Comparison of ENCODE assay signal across 18 cellular contexts in the genomic region with DNA sequence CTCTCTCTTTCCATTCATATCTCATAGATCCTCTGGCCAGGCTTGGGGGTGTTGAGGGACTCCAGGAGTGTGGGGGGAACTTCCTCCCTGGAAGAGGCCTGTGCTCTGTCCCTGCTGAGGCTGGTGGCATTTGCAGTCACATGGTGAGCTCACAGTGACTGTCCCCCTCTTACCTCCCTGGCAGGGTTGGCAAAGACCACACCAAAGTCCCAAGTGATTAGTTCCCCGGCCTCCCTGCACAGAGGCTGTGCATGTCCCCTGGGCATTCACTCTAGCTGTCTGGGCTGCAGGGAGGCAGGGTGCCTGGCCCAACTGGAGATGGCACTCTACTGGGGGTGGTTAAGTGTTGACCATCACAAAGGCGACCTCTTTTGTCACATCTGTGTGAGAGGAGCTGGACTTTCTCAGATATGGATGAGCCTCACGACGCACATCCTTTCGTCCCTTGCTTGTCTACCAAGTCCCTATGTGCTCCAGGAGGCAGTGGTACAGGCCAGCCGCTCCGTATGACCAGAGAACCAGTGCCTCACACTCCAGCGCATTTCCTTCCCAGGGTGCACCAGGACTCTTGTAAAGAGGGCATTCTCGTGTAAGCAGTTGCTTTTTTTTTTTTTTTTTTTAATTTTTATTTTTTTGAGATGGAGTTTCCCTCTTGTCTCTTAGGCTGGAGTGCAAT. TPM values are rescaled to one million over a fixed set of nuclear protein-coding genes. Genes with fewer than 3 reads are reported as not detected.
DNase-seq lines count a peak whose midpoint lies in the region; ATAC-seq, FAIRE-seq and TF ChIP-seq lines count a peak whose summit lies in the region.
"Had no signal": no experiment of that assay in that cellular context is flagged by ENCODE, and none has a peak within 500 bp of the region (broad histone marks: within the 10 kb centered on the region; RNA-seq: fewer than 3 reads in every experiment).

No MANE protein-coding gene starts in this region.

- no peaks in the 10 kb centered on the region for H3K27me3 ChIP-seq in BLaER1

- H3K4me1 Mint-ChIP-seq in activated B cell treated with CpG ODN at 0.5 μM for 24 hours = peaks cover 63% of the 10 kb centered on the region
- H3K4me1 Mint-ChIP-seq in progenitor cell of endocrine pancreas (ENCODE audit: low read depth) = no peaks in the 10 kb centered on the region
- H3K4me1 Mint-ChIP-seq in immature natural killer cell = peaks cover 41 to 52% of the 10 kb centered on the region in 2 donors

- no peak for FAIRE-seq in GM12891 (lab: Jason Lieb, UNC)
- FAIRE-seq: GM12878 had no signal

- H3K36me3 Mint-ChIP-seq in activated B cell treated with CpG ODN at 0.5 μM for 24 hours (ENCODE audit: low read depth) = peaks cover 13% of the 10 kb centered on the region
- H3K36me3 Mint-ChIP-seq in progenitor cell of endocrine pancreas (ENCODE audit: insufficient read depth) = peaks cover 1% of the 10 kb centered on the region
- H3K36me3 Mint-ChIP-seq in immature natural killer cell = peaks cover 0 to 3% (median 0%) of the 10 kb centered on the region in 3 donors

- peaks cover 3% of the 10 kb centered on the region for H3K9me3 Mint-ChIP-seq in activated B cell treated with CpG ODN at 0.5 μM for 24 hours
- no peaks in the 10 kb centered on the region for H3K9me3 Mint-ChIP-seq in progenitor cell of endocrine pancreas (ENCODE audit: low read depth)
- no peaks in the 10 kb centered on the region for H3K9me3 Mint-ChIP-seq in immature natural killer cell

- peak overlapping the region; percentile 30; the same call in 1 of the 2 replicates for H3K4me3 ChIP-seq in BLaER1
- no peak overlapping the region for H3K4me3 ChIP-seq in mucosa of descending colon
- H3K4me3 ChIP-seq: GM12878, GM23248, PC-9 had no signal

- peak overlapping the region; percentile 96 for H3K27ac ChIP-seq in BLaER1
- H3K27ac ChIP-seq: GM23248, HL-60, PC-9 had no signal

- peak overlapping the region; percentile 94 for H3K4me2 ChIP-seq in BLaER1
- H3K4me2 ChIP-seq: PC-9 had no signal

- no peak overlapping the region for H3K4me3 Mint-ChIP-seq in activated B cell treated with CpG ODN at 0.5 μM for 24 hours
- no peak overlapping the region for H3K4me3 Mint-ChIP-seq in progenitor cell of endocrine pancreas (ENCODE audit: low read depth)
- H3K4me3 Mint-ChIP-seq in immature natural killer cell = no peak overlapping the region

- intact Hi-C loops in activated B cell treated with CpG ODN at 0.5 μM for 24 hours (cut with micrococcal nuclease) = no loop called here
- intact Hi-C loops in left cardiac atrium (cut with DNase I) = loop anchor here in 1 of 2 donors (10.0 kb wide), 1 partner anchor 85 kb away; a partner anchor contains a TSS
- intact Hi-C loops in mucosa of descending colon (cut with DNase I, micrococcal nuclease) = no loop called here

- CTCF ChIA-PET in activated B cell treated with CpG ODN at 0.5 μM for 24 hours (lab: Charles Lee) = no interaction called here

- H3K27ac Mint-ChIP-seq in activated B cell treated with CpG ODN at 0.5 μM for 24 hours = peak overlapping the region; percentile 70
- peak overlapping the region; percentile 88 for H3K27ac Mint-ChIP-seq in progenitor cell of endocrine pancreas
- H3K27ac Mint-ChIP-seq in immature natural killer cell = no peak overlapping the region

- H4K20me1 ChIP-seq in BLaER1 = peaks cover 13% of the 10 kb centered on the region

- DNase-seq in activated B cell treated with CpG ODN at 0.5 μM for 24 hours (no peak), left cardiac atrium (no peak), progenitor cell of endocrine pancreas (ENCODE audit: low spot score, unreplicated experiment) (no peak), immature natural killer cell (no peak), GM12891 (ENCODE audit: insufficient read length, low spot score) (no peak), mucosa of descending colon (no peak)
- DNase-seq: Calu3, DMS79, GM23248, KBM-7, NCI-H1105, NCI-H187, PC-9, SHP77 had no signal

- peak overlapping the region; percentile 72 for H3K9ac ChIP-seq in BLaER1
- H3K9ac ChIP-seq: GM23248 had no signal

- POLR2A ChIA-PET in activated B cell treated with CpG ODN at 0.5 μM for 24 hours (lab: Charles Lee) = no interaction called here

- H3K27me3 Mint-ChIP-seq in activated B cell treated with CpG ODN at 0.5 μM for 24 hours = no peaks in the 10 kb centered on the region
- no peaks in the 10 kb centered on the region for H3K27me3 Mint-ChIP-seq in progenitor cell of endocrine pancreas
- peaks cover 0 to 3% (median 0%) of the 10 kb centered on the region in 3 donors for H3K27me3 Mint-ChIP-seq in immature natural killer cell (ENCODE audit: low read depth in 3 of 3)

- H3K4me1 ChIP-seq in BLaER1 (peaks cover 97% of the 10 kb centered on the region), mucosa of descending colon (ENCODE audit: low read depth) (no peaks in the 10 kb centered on the region)

- no peak for TF ChIP-seq CTCF in activated B cell treated with CpG ODN at 0.5 μM for 24 hours (IDR thresholded peaks at IDR 0.05)
- TF ChIP-seq CTCF in progenitor cell of endocrine pancreas (IDR thresholded peaks at IDR 0.05; ENCODE audit: unreplicated experiment) = no peak
- no peak for TF ChIP-seq CTCF in mucosa of descending colon (IDR thresholded peaks at IDR 0.05)

- H3K9me3 ChIP-seq in BLaER1 (peaks cover 9% of the 10 kb centered on the region), mucosa of descending colon (no peaks in the 10 kb centered on the region)

- ATAC-seq in activated B cell treated with CpG ODN at 0.5 μM for 24 hours (ENCODE audit: low read depth) (no peak), left cardiac atrium (peak; percentile 15 to 20), HG03432 (IDR thresholded peaks at IDR 0.05; ENCODE audit: unreplicated experiment) (no peak), mucosa of descending colon (no peak)
- ATAC-seq: GM12878 had no signal

- 0 out of 2 replicates have a peak, but pooled peaks cover 16% of the 10 kb centered on the region for H3K36me3 ChIP-seq in BLaER1
- H3K36me3 ChIP-seq in mucosa of descending colon (ENCODE audit: low read depth) = no peaks in the 10 kb centered on the region

- TF ChIP-seq POLR2A in GM12891 (IDR thresholded peaks at IDR 0.05; ENCODE audit: low read depth, low read length) = no peak

TF ChIP-seq in GM12891, 5 proteins besides CTCF, POLR2A, EP300 and RAD21:
- TF ChIP-seq TAF1 (IDR thresholded peaks at IDR 0.05; ENCODE audit: low read depth, low read length) (no peak), POU2F2 (IDR thresholded peaks at IDR 0.05; ENCODE audit: low read depth, low read length) (no peak), PAX5 (IDR thresholded peaks at IDR 0.05; ENCODE audit: insufficient read depth, low read length, severe bottlenecking) (no peak), POLR2AphosphoS5 (IDR thresholded peaks at IDR 0.05; ENCODE audit: low read depth, low read length) (no peak), SPI1 (IDR thresholded peaks at IDR 0.05; ENCODE audit: low read depth, low read length) (no peak)

RNA-seq across cellular contexts. Expression of a gene that starts 8.8 kb away (rescaled TPM):
- total RNA-seq in activated B cell treated with CpG ODN at 0.5 μM for 24 hours (46.1 and 47.2 TPM in 2 replicates), left cardiac atrium (10 to 100 TPM; 55.0 to 80.0 TPM), progenitor cell of endocrine pancreas (19.9 and 21.8 TPM in 2 replicates), mucosa of descending colon (10 to 100 TPM; 17.5 to 29.7 (median 27.6) TPM)
- 10 to 100 TPM; 43.3 to 68.6 (median 56.6) TPM for polyA plus RNA-seq in immature natural killer cell
- 11.5 TPM for polyA plus RNA-seq in GM12891 (2012; ENCODE audit: low read depth, missing spikeins)

RNA-seq across cellular contexts. Expression of a gene that starts 13.1 kb away (rescaled TPM):
- total RNA-seq in activated B cell treated with CpG ODN at 0.5 μM for 24 hours = 2.3 and 6.5 TPM in 2 replicates
- total RNA-seq in left cardiac atrium = 10 to 100 TPM; 12.5 to 13.4 TPM
- total RNA-seq in progenitor cell of endocrine pancreas = 95.3 and 101 TPM in 2 replicates
- 10 to 100 TPM in 1 of 3 donors, 1 to 10 TPM in 2; 5.3 to 15.9 (median 5.3) TPM for polyA plus RNA-seq in immature natural killer cell
- 0.37 TPM for polyA plus RNA-seq in GM12891 (2012; ENCODE audit: low read depth, missing spikeins)
- total RNA-seq in mucosa of descending colon = 10 to 100 TPM; 11.2 to 15.3 (median 15.1) TPM

RNA-seq across cellular contexts. Expression of a gene that starts 50.4 kb away (rescaled TPM):
- total RNA-seq in activated B cell treated with CpG ODN at 0.5 μM for 24 hours (34.6 and 35.5 TPM in 2 replicates), left cardiac atrium (10 to 100 TPM; 13.3 to 19.9 TPM), progenitor cell of endocrine pancreas (75.8 and 79.8 TPM in 2 replicates), mucosa of descending colon (10 to 100 TPM; 39.0 to 48.8 (median 48.4) TPM)
- 1 to 10 TPM in 2 of 3 donors, under 1 TPM in 1; 0.83 to 5.4 (median 1.4) TPM for polyA plus RNA-seq in immature natural killer cell
- polyA plus RNA-seq in GM12891 (2012; ENCODE audit: low read depth, missing spikeins) = 13.9 TPM

Comparison
In these comparisons a context has a peak if more than half of its experiments do, and no peak if none do; other contexts are left out.
1. ATAC-seq: peak in left cardiac atrium (2 of 2); none in activated B cell treated with CpG ODN at 0.5 μM for 24 hours (single experiment), HG03432 (single experiment) and mucosa of descending colon (single experiment).
2. H3K27ac Mint-ChIP-seq: peak in activated B cell treated with CpG ODN at 0.5 μM for 24 hours (single experiment) and progenitor cell of endocrine pancreas (single experiment); none in immature natural killer cell (0 of 6).